In genomic region chr5:162209005-162209605, GRCh38 we compare ENCODE assay signal across 9 cellular contexts.
DNase-seq lines count a peak whose midpoint lies in the region; ATAC-seq and TF ChIP-seq lines count a peak whose summit lies in the region.
"Had no signal": no experiment of that assay in that cellular context is flagged by ENCODE, and none has a peak within 500 bp of the region (broad histone marks: within the 10 kb centered on the region; RNA-seq: fewer than 3 reads in every experiment).

No MANE protein-coding gene starts in this region.

- 6% methylated on average over 4 of the region's 5 CpGs for WGBS in SK-N-SH (ENCODE audit: low lambda C conversion rate)
- 38% methylated on average over 5 of the region's 5 CpGs for WGBS in hepatocyte (ENCODE audit: low lambda C conversion rate, missing lambda C conversion rate)

- no peaks in the 10 kb centered on the region for H3K27me3 ChIP-seq in SK-N-SH (ENCODE audit: insufficient read depth)
- no peaks in the 10 kb centered on the region for H3K27me3 ChIP-seq in hepatocyte
- H3K27me3 ChIP-seq in CD4-positive, alpha-beta memory T cell (ENCODE audit: insufficient read depth, low read length), result no peaks in the 10 kb centered on the region

- no peak overlapping the region for H3K4me3 Mint-ChIP-seq in CD4-positive, alpha-beta memory T cell
- H3K4me3 Mint-ChIP-seq: CD4-positive, CD25-positive, alpha-beta regulatory T cell had no signal

- CTCF ChIA-PET in SK-N-SH (lab: Yijun Ruan, JAX), result interaction anchor here (0.6 to 3.7 kb wide), 22 partner anchors 8 to 1608 kb away, joined by 3 to 37 read pairs (median 4); no protein-coding TSS in a partner anchor
- CTCF ChIA-PET in CD4-positive, alpha-beta memory T cell (lab: Charles Lee; ENCODE audit: partially characterized antibody), result interaction anchor here (1.2 kb wide), 1 partner anchor 10 kb away, joined by 3 read pairs; no protein-coding TSS in a partner anchor

- H3K36me3 Mint-ChIP-seq in CD4-positive, alpha-beta memory T cell, result no peaks in the 10 kb centered on the region
- H3K36me3 Mint-ChIP-seq: CD4-positive, CD25-positive, alpha-beta regulatory T cell had no signal

- no peaks in the 10 kb centered on the region for H3K27me3 Mint-ChIP-seq in CD4-positive, alpha-beta memory T cell
- H3K27me3 Mint-ChIP-seq: CD4-positive, CD25-positive, alpha-beta regulatory T cell had no signal

- TF ChIP-seq EP300 in SK-N-SH (IDR thresholded peaks at IDR 0.05; ENCODE audit: borderline replicate concordance in 1 of 2, low read depth in 1 of 2, low read length in 1 of 2), result no peak

- H3K4me3 ChIP-seq in SK-N-SH (ENCODE audit: low read depth in 2 of 2, low read length in 1 of 2), result peak overlapping the region in 1 of 2 experiments; percentile 43; a peak in 1 of 4 replicates
- H3K4me3 ChIP-seq in hepatocyte, result no peak overlapping the region
- H3K4me3 ChIP-seq in CD4-positive, alpha-beta memory T cell (ENCODE audit: low read length in 2 of 2), result no peak overlapping the region

- H3K9me3 ChIP-seq in SK-N-SH (no peaks in the 10 kb centered on the region), hepatocyte (ENCODE audit: low read depth) (no peaks in the 10 kb centered on the region)
- H3K9me3 ChIP-seq in CD4-positive, alpha-beta memory T cell (ENCODE audit: control insufficient read depth in 1 of 2, low read length in 2 of 2), result no peaks in the 10 kb centered on the region

- H3K27ac Mint-ChIP-seq in CD4-positive, alpha-beta memory T cell, result no peak overlapping the region
- H3K27ac Mint-ChIP-seq: CD4-positive, CD25-positive, alpha-beta regulatory T cell had no signal

- TF ChIP-seq CTCF in SK-N-SH (IDR thresholded peaks at IDR 0.05) (peak; percentile 52), hepatocyte (IDR thresholded peaks at IDR 0.05; ENCODE audit: poor library complexity) (peak; percentile 65)

- DNase-seq in SHP77 (lab: John Stamatoyannopoulos, UW) (peak; percentile 49 to 75), SHP77 treated with DMSO at 0.1 percent for 48 hours (lab: John Stamatoyannopoulos, UW) (no peak), SK-N-SH (peak; percentile 42), hepatocyte (ENCODE audit: low spot score) (peak; percentile 76), superior temporal gyrus (ENCODE audit: extremely low spot score) (peak; percentile 72)
- no peak for DNase-seq in CD4-positive, alpha-beta memory T cell

- H3K79me2 ChIP-seq in SK-N-SH (ENCODE audit: insufficient read depth) (no peaks in the 10 kb centered on the region), hepatocyte (no peaks in the 10 kb centered on the region)

- no peaks in the 10 kb centered on the region for H3K9me2 ChIP-seq in SK-N-SH
- H3K9me2 ChIP-seq in hepatocyte (replicated peaks; ENCODE audit: insufficient read depth), result no peaks in the 10 kb centered on the region

- intact Hi-C loops in CD4-positive, alpha-beta memory T cell (cut with micrococcal nuclease), result no loop called here

- no peaks in the 10 kb centered on the region for H3K36me3 ChIP-seq in SK-N-SH (replicated peaks in 1 of 2; ENCODE audit: control insufficient read depth in 1 of 2, insufficient read depth in 2 of 2, low read length in 1 of 2)
- H3K36me3 ChIP-seq in hepatocyte (replicated peaks; ENCODE audit: insufficient read depth, low read depth), result no peaks in the 10 kb centered on the region
- no peaks in the 10 kb centered on the region for H3K36me3 ChIP-seq in CD4-positive, alpha-beta memory T cell (ENCODE audit: insufficient read depth, low read length)

- H3K4me2 ChIP-seq in SK-N-SH (no peak overlapping the region), hepatocyte (no peak overlapping the region)

- peak; percentile 87 for ATAC-seq in GM21515 (IDR thresholded peaks at IDR 0.05; ENCODE audit: unreplicated experiment)
- peak; percentile 73 for ATAC-seq in HG03558 (IDR thresholded peaks at IDR 0.05; ENCODE audit: extremely low read depth, unreplicated experiment)

- no peaks in the 10 kb centered on the region for H3F3A ChIP-seq in SK-N-SH (replicated peaks; ENCODE audit: insufficient read depth)

- H3K4me1 Mint-ChIP-seq in CD4-positive, alpha-beta memory T cell, result no peaks in the 10 kb centered on the region
- H3K4me1 Mint-ChIP-seq: CD4-positive, CD25-positive, alpha-beta regulatory T cell had no signal

- no peak overlapping the region for H3K9ac ChIP-seq in SK-N-SH

- H4K20me1 ChIP-seq in SK-N-SH (ENCODE audit: insufficient read depth), result no peaks in the 10 kb centered on the region
- H4K20me1 ChIP-seq in hepatocyte (ENCODE audit: insufficient read depth, poor library complexity, severe bottlenecking), result no peaks in the 10 kb centered on the region

- peak; percentile 50 for TF ChIP-seq RAD21 in SK-N-SH (IDR thresholded peaks at IDR 0.05; ENCODE audit: low read length)

- H3K4me1 ChIP-seq in SK-N-SH (ENCODE audit: control insufficient read depth in 1 of 2, insufficient read depth in 2 of 2, low read depth in 1 of 2, low read length in 1 of 2), result no peaks in the 10 kb centered on the region
- no peaks in the 10 kb centered on the region for H3K4me1 ChIP-seq in hepatocyte (ENCODE audit: insufficient read depth)
- no peaks in the 10 kb centered on the region for H3K4me1 ChIP-seq in CD4-positive, alpha-beta memory T cell (ENCODE audit: insufficient read depth, low read length)

- H3K27ac ChIP-seq in SK-N-SH (ENCODE audit: low read depth in 2 of 2, low read length in 1 of 2), result no peak overlapping the region
- H3K27ac ChIP-seq in hepatocyte, result no peak overlapping the region
- no peak overlapping the region for H3K27ac ChIP-seq in CD4-positive, alpha-beta memory T cell (ENCODE audit: low read depth, low read length)

- peaks cover 0 to 8% (median 0%) of the 10 kb centered on the region in 8 donors for H3K9me3 Mint-ChIP-seq in CD4-positive, alpha-beta memory T cell

- POLR2A ChIA-PET in SK-N-SH (lab: Yijun Ruan, JAX), result no interaction called here
- POLR2A ChIA-PET in CD4-positive, alpha-beta memory T cell (lab: Charles Lee; ENCODE audit: partially characterized antibody), result no interaction called here

- no peak overlapping the region for H2AFZ ChIP-seq in SK-N-SH (ENCODE audit: low read depth)
- H2AFZ ChIP-seq in hepatocyte, result no peak overlapping the region

TF ChIP-seq in SK-N-SH, 30 proteins besides CTCF, POLR2A, EP300 and RAD21:
- TF ChIP-seq MEF2A (IDR thresholded peaks at IDR 0.05; ENCODE audit: borderline replicate concordance, low read depth) (no peak), SMC3 (IDR thresholded peaks at IDR 0.05; ENCODE audit: low read depth, low read length) (peak; percentile 45; the same call in 1 of the 2 replicates)

Comparison
In these comparisons a context has a peak if more than half of its experiments do, and no peak if none do; other contexts are left out.
1. DNase-seq: peak in SHP77 (2 of 2), SK-N-SH (single experiment), hepatocyte (single experiment) and superior temporal gyrus (single experiment); none in SHP77 treated with DMSO at 0.1 percent for 48 hours (single experiment) and CD4-positive, alpha-beta memory T cell (0 of 5).